ENCODE assay signal across 1 cellular context in genomic region chr18:3495691-3496090, GRCh38.
TF ChIP-seq lines count a peak whose summit lies in the region.

No MANE protein-coding gene starts in this region.

TF ChIP-seq in GM12878, 131 proteins besides CTCF, POLR2A, EP300 and RAD21:
- TF ChIP-seq ZNF384 (IDR thresholded peaks at IDR 0.05; ENCODE audit: borderline replicate concordance, low read depth, low read length): no peak
- TF ChIP-seq CREM (IDR thresholded peaks at IDR 0.05; ENCODE audit: low read depth): peak; percentile 46; the same call in 1 of the 2 replicates
- no peak for TF ChIP-seq USF1 (IDR thresholded peaks at IDR 0.05; ENCODE audit: borderline replicate concordance, extremely low read length, insufficient read depth, low read depth, low read length)
- TF ChIP-seq, protein P1, sequence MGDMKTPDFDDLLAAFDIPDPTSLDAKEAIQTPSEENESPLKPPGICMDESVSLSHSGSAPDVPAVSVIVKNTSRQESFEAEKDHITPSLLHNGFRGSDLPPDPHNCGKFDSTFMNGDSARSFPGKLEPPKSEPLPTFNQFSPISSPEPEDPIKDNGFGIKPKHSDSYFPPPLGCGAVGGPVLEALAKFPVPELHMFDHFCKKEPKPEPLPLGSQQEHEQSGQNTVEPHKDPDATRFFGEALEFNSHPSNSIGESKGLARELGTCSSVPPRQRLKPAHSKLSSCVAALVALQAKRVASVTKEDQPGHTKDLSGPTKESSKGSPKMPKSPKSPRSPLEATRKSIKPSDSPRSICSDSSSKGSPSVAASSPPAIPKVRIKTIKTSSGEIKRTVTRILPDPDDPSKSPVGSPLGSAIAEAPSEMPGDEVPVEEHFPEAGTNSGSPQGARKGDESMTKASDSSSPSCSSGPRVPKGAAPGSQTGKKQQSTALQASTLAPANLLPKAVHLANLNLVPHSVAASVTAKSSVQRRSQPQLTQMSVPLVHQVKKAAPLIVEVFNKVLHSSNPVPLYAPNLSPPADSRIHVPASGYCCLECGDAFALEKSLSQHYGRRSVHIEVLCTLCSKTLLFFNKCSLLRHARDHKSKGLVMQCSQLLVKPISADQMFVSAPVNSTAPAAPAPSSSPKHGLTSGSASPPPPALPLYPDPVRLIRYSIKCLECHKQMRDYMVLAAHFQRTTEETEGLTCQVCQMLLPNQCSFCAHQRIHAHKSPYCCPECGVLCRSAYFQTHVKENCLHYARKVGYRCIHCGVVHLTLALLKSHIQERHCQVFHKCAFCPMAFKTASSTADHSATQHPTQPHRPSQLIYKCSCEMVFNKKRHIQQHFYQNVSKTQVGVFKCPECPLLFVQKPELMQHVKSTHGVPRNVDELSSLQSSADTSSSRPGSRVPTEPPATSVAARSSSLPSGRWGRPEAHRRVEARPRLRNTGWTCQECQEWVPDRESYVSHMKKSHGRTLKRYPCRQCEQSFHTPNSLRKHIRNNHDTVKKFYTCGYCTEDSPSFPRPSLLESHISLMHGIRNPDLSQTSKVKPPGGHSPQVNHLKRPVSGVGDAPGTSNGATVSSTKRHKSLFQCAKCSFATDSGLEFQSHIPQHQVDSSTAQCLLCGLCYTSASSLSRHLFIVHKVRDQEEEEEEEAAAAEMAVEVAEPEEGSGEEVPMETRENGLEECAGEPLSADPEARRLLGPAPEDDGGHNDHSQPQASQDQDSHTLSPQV (IDR thresholded peaks at IDR 0.05): no peak
- TF ChIP-seq ZSCAN29 (IDR thresholded peaks at IDR 0.05): no peak
- TF ChIP-seq BHLHE40 (IDR thresholded peaks at IDR 0.05; ENCODE audit: borderline replicate concordance in 1 of 2, low read depth in 2 of 2, low read length in 1 of 2): peak; percentile 80 to 85
- no peak for TF ChIP-seq ZNF217 (IDR thresholded peaks at IDR 0.05)
- TF ChIP-seq, protein P2, sequence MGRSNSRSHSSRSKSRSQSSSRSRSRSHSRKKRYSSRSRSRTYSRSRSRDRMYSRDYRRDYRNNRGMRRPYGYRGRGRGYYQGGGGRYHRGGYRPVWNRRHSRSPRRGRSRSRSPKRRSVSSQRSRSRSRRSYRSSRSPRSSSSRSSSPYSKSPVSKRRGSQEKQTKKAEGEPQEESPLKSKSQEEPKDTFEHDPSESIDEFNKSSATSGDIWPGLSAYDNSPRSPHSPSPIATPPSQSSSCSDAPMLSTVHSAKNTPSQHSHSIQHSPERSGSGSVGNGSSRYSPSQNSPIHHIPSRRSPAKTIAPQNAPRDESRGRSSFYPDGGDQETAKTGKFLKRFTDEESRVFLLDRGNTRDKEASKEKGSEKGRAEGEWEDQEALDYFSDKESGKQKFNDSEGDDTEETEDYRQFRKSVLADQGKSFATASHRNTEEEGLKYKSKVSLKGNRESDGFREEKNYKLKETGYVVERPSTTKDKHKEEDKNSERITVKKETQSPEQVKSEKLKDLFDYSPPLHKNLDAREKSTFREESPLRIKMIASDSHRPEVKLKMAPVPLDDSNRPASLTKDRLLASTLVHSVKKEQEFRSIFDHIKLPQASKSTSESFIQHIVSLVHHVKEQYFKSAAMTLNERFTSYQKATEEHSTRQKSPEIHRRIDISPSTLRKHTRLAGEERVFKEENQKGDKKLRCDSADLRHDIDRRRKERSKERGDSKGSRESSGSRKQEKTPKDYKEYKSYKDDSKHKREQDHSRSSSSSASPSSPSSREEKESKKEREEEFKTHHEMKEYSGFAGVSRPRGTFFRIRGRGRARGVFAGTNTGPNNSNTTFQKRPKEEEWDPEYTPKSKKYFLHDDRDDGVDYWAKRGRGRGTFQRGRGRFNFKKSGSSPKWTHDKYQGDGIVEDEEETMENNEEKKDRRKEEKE (IDR thresholded peaks at IDR 0.05): no peak
- TF ChIP-seq RAD51 (IDR thresholded peaks at IDR 0.05): peak; percentile 69
- no peak for TF ChIP-seq ASH2L (IDR thresholded peaks at IDR 0.05; ENCODE audit: borderline replicate concordance, low read depth)
- 0 out of 2 replicates have a peak, but pooled peaks have one; percentile 23 for TF ChIP-seq MXI1 (IDR thresholded peaks at IDR 0.05; ENCODE audit: low read depth, low read length)
- TF ChIP-seq CBX3 (IDR thresholded peaks at IDR 0.05; ENCODE audit: borderline replicate concordance, low read depth): no peak
- 0 out of 2 replicates have a peak, but pooled peaks have one; percentile 38 for TF ChIP-seq CREB1 (IDR thresholded peaks at IDR 0.05; ENCODE audit: low read depth)
- no peak for TF ChIP-seq ATF2 (IDR thresholded peaks at IDR 0.05; ENCODE audit: low read length)
- TF ChIP-seq MYC (IDR thresholded peaks at IDR 0.05; ENCODE audit: insufficient read depth, insufficient read length, insufficient replicate concordance, low read length, severe bottlenecking): no peak
- TF ChIP-seq SUPT20H (IDR thresholded peaks at IDR 0.05; ENCODE audit: borderline replicate concordance, control insufficient read depth, low read depth, low read length): no peak
- no peak for TF ChIP-seq RBBP5 (conservative IDR thresholded peaks at IDR 0.05)
- TF ChIP-seq EZH2 (IDR thresholded peaks at IDR 0.05; ENCODE audit: borderline replicate concordance, control insufficient read depth, low read depth, low read length): no peak
- TF ChIP-seq MTA2 (IDR thresholded peaks at IDR 0.05; ENCODE audit: low read depth): peak; percentile 42; the same call in 1 of the 2 replicates
- TF ChIP-seq, protein P3, sequence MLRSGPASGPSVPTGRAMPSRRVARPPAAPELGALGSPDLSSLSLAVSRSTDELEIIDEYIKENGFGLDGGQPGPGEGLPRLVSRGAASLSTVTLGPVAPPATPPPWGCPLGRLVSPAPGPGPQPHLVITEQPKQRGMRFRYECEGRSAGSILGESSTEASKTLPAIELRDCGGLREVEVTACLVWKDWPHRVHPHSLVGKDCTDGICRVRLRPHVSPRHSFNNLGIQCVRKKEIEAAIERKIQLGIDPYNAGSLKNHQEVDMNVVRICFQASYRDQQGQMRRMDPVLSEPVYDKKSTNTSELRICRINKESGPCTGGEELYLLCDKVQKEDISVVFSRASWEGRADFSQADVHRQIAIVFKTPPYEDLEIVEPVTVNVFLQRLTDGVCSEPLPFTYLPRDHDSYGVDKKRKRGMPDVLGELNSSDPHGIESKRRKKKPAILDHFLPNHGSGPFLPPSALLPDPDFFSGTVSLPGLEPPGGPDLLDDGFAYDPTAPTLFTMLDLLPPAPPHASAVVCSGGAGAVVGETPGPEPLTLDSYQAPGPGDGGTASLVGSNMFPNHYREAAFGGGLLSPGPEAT (IDR thresholded peaks at IDR 0.05; ENCODE audit: low read depth): peak; percentile 13; the same call in 1 of the 2 replicates
- peak; percentile 29 to 30; a peak in 2 of 4 replicates for TF ChIP-seq IKZF2 (IDR thresholded peaks at IDR 0.05)
- no peak for TF ChIP-seq KLF5 (IDR thresholded peaks at IDR 0.05; ENCODE audit: partially characterized antibody)
- peak; percentile 69 for TF ChIP-seq ATF7 (IDR thresholded peaks at IDR 0.05; ENCODE audit: low read depth)
- TF ChIP-seq, protein P4, sequence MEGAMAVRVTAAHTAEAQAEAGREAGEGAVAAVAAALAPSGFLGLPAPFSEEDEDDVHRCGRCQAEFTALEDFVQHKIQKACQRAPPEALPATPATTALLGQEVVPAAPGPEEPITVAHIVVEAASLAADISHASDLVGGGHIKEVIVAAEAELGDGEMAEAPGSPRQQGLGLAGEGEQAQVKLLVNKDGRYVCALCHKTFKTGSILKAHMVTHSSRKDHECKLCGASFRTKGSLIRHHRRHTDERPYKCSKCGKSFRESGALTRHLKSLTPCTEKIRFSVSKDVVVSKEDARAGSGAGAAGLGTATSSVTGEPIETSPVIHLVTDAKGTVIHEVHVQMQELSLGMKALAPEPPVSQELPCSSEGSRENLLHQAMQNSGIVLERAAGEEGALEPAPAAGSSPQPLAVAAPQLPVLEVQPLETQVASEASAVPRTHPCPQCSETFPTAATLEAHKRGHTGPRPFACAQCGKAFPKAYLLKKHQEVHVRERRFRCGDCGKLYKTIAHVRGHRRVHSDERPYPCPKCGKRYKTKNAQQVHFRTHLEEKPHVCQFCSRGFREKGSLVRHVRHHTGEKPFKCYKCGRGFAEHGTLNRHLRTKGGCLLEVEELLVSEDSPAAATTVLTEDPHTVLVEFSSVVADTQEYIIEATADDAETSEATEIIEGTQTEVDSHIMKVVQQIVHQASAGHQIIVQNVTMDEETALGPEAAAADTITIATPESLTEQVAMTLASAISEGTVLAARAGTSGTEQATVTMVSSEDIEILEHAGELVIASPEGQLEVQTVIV (IDR thresholded peaks at IDR 0.05; ENCODE audit: borderline replicate concordance, partially characterized antibody): no peak
- no peak for TF ChIP-seq POU2F2 (IDR thresholded peaks at IDR 0.05; ENCODE audit: borderline replicate concordance, low read depth, low read length)
- TF ChIP-seq SREBF1 (IDR thresholded peaks at IDR 0.05; ENCODE audit: low read length): no peak
